ENCODE assay signal across 8 cellular contexts in the genomic region with DNA sequence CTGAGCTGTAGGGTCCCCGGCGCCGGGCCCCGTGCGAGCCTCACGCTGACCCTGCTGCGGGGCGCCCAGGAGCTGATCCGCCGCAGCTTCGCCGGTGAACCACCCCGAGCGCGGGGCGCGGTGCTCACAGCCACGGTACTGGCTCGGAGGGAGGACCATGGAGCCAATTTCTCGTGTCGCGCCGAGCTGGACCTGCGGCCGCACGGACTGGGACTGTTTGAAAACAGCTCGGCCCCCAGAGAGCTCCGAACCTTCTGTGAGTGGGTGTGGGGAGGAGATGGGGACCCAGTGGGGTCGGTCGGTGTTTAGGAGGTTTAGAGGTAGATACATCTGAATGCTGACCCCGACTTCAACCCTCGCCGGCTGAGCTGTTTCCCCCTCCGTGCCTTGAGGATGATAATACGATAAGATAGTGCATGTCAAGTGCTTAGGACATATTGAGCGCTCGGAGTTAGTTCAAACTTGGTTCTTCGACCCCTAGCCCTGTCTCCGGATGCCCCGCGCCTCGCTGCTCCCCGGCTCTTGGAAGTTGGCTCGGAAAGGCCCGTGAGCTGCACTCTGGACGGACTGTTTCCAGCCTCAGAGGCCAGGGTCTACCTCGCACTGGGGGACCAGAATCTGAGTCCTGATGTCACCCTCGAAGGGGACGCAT. TPM values are rescaled to one million over a fixed set of nuclear protein-coding genes. Genes with fewer than 3 reads are reported as not detected.
DNase-seq lines count a peak whose midpoint lies in the region; ATAC-seq, FAIRE-seq and TF ChIP-seq lines count a peak whose summit lies in the region.

No MANE protein-coding gene starts in this region.

- peaks cover 28% of the 10 kb centered on the region for H3K4me1 Mint-ChIP-seq in HFFc6 (ENCODE audit: low read depth)
- H3K4me1 Mint-ChIP-seq in brain = peaks cover 48% of the 10 kb centered on the region

- no peak for TF ChIP-seq POLR2A in A549 (IDR thresholded peaks at IDR 0.05; ENCODE audit: low read length)
- no peak for TF ChIP-seq POLR2A in GM18505 (IDR thresholded peaks at IDR 0.05; ENCODE audit: borderline replicate concordance, extremely low read depth, insufficient read depth, insufficient read length)

- no peak for DNase-seq in A549 (ENCODE audit: low read depth in 1 of 2, low spot score in 1 of 2)
- DNase-seq in HFFc6 = no peak
- DNase-seq in mucosa of descending colon = peak in 2 of 3 donors; percentile 53 to 61
- DNase-seq in NCI-H345 (lab: John Stamatoyannopoulos, UW) = no peak

- intact Hi-C loops in mucosa of descending colon (cut with DNase I, micrococcal nuclease) = no loop called here

- H3K27ac Mint-ChIP-seq in HFFc6 (peak overlapping the region; percentile 52; the same call in 1 of the 2 replicates), brain (peak overlapping the region in 1 of 5 experiments; percentile 54)

- H3K36me3 ChIP-seq in mucosa of descending colon (ENCODE audit: low read depth) = no peaks in the 10 kb centered on the region

- TF ChIP-seq RAD21 in A549 (conservative IDR thresholded peaks at IDR 0.05 in 1 of 2, IDR thresholded peaks at IDR 0.05 in 1 of 2) = no peak

- H3K9me3 ChIP-seq in A549 (no peaks in the 10 kb centered on the region), mucosa of descending colon (no peaks in the 10 kb centered on the region)

- CTCF ChIA-PET in A549 (lab: Yijun Ruan, JAX) = interaction anchor here (0.9 to 1.6 kb wide), 3 partner anchors 33 to 99 kb away, joined by 4 to 6 read pairs (median 5); no protein-coding TSS in a partner anchor

- H3K4me3 Mint-ChIP-seq in HFFc6 (peak overlapping the region; percentile 91), brain (peak overlapping the region; percentile 86 to 95 (median 90))

- peak overlapping the region in 1 of 2 experiments; percentile 70; a peak in 2 of 6 replicates for H3K27ac ChIP-seq in A549

- H3K4me1 ChIP-seq in A549 (peaks cover 16% of the 10 kb centered on the region), mucosa of descending colon (ENCODE audit: low read depth) (peaks cover 75% of the 10 kb centered on the region)

- no peak for TF ChIP-seq CTCF in A549 (IDR thresholded peaks at IDR 0.05)
- TF ChIP-seq CTCF in HFFc6 (IDR thresholded peaks at IDR 0.05) = no peak
- TF ChIP-seq CTCF in brain (conservative IDR thresholded peaks at IDR 0.05) = no peak
- no peak for TF ChIP-seq CTCF in mucosa of descending colon (IDR thresholded peaks at IDR 0.05)

- TF ChIP-seq EP300 in A549 (IDR thresholded peaks at IDR 0.05) = no peak

- peak overlapping the region; percentile 97 for H3K4me2 ChIP-seq in A549

- peak overlapping the region; percentile 52 for H3K4me3 ChIP-seq in A549
- H3K4me3 ChIP-seq in mucosa of descending colon = no peak overlapping the region

- WGBS in A549 (ENCODE audit: missing lambda C conversion rate) = 10% methylated on average over 11 of the region's 49 CpGs

- no peak for FAIRE-seq in A549 (lab: Jason Lieb, UNC)

- H3K9me3 Mint-ChIP-seq in HFFc6 (no peaks in the 10 kb centered on the region; the same call in 1 of the 2 replicates), brain (peaks cover 0 to 20% (median 4%) of the 10 kb centered on the region in 5 experiments)

- H3K36me3 Mint-ChIP-seq in HFFc6 (ENCODE audit: low read depth) = peaks cover 10% of the 10 kb centered on the region
- peaks cover 6% of the 10 kb centered on the region for H3K36me3 Mint-ChIP-seq in brain

- POLR2A ChIA-PET in A549 (lab: Yijun Ruan, JAX) = no interaction called here

- ATAC-seq in A549 (peak; percentile 1 to 14; a peak in 4 of 6 replicates), mucosa of descending colon (peak; percentile 1), HG02588 (IDR thresholded peaks at IDR 0.05; ENCODE audit: unreplicated experiment) (no peak), GM18505 (IDR thresholded peaks at IDR 0.05; ENCODE audit: unreplicated experiment) (no peak), HG03469 (IDR thresholded peaks at IDR 0.05; ENCODE audit: unreplicated experiment) (no peak)

- H3K27me3 Mint-ChIP-seq in HFFc6 (ENCODE audit: insufficient read depth) = peaks cover 8% of the 10 kb centered on the region
- peaks cover 100% of the 10 kb centered on the region for H3K27me3 Mint-ChIP-seq in brain

TF ChIP-seq in A549, 52 proteins besides CTCF, POLR2A, EP300 and RAD21:
- TF ChIP-seq, protein P1, sequence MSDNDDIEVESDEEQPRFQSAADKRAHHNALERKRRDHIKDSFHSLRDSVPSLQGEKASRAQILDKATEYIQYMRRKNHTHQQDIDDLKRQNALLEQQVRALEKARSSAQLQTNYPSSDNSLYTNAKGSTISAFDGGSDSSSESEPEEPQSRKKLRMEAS (IDR thresholded peaks at IDR 0.05) = peak; percentile 39; the same call in 1 of the 2 replicates
- TF ChIP-seq RFX5 (IDR thresholded peaks at IDR 0.05) = no peak

RNA-seq across cellular contexts. Expression of a gene that starts 1.9 kb away (rescaled TPM):
- polyA plus RNA-seq in A549 (2011; rRNA removed) (0.35 and 0.58 TPM in 2 replicates), A549 (2017; fragmentation: RNase III; extraction: RNeasy Plus Mini Kit Qiagen cat#74134 plus additional on column Dnase treatment) (0.77 to 1.5 TPM (median 0.81 TPM) in 3 replicates), brain (ENCODE audit: insufficient read depth, low read depth, low replicate concordance) (6.4 TPM)
- 1.0 and 1.6 TPM in 2 replicates for polyA plus RNA-seq in A549 (2012; cell fraction: cytosol; rRNA removed)
- 12.9 and 18.2 TPM in 2 replicates for polyA plus RNA-seq in A549 (2012; cell fraction: nucleus; rRNA removed)
- polyA minus RNA-seq in A549 (2011; rRNA and poly(A)+ RNA removed) = 0.34 TPM in 1 of 2 replicates, not detected in the other
- total RNA-seq in HFFc6 (2021; fragmentation: NEBNext Ultra II Directional; extraction: Animal tissue kit (Norgen Biotek cat#: 25700)) = 10 to 100 TPM; 14.0 to 38.4 (median 14.4) TPM
- total RNA-seq in mucosa of descending colon = 1 to 10 TPM in 1 of 3 donors, under 1 TPM in 2; 0.69 to 1.4 (median 0.73) TPM

RNA-seq across cellular contexts. Expression of a gene that starts 4.9 kb away (rescaled TPM):
- polyA plus RNA-seq in A549 (2011; rRNA removed) = not detected in 2 replicates
- not detected in 2 replicates for polyA plus RNA-seq in A549 (2012; cell fraction: cytosol; rRNA removed)
- 0.04 TPM in 1 of 2 replicates, not detected in the other for polyA plus RNA-seq in A549 (2012; cell fraction: nucleus; rRNA removed)
- not detected in 3 replicates for polyA plus RNA-seq in A549 (2017; fragmentation: RNase III; extraction: RNeasy Plus Mini Kit Qiagen cat#74134 plus additional on column Dnase treatment)
- polyA minus RNA-seq in A549 (2011; rRNA and poly(A)+ RNA removed) = not detected in 2 replicates
- 1 to 10 TPM in 1 of 6 experiments, under 1 TPM in 5; 0.19 to 1.0 (median 0.74) TPM for total RNA-seq in HFFc6 (2021; fragmentation: NEBNext Ultra II Directional; extraction: Animal tissue kit (Norgen Biotek cat#: 25700))
- not detected for polyA plus RNA-seq in brain (ENCODE audit: insufficient read depth, low read depth, low replicate concordance)
- total RNA-seq in mucosa of descending colon = under 1 TPM in 2 of 3 donors, not detected in 1; 0.24 to 0.32 TPM

RNA-seq across cellular contexts. Expression of a gene that starts 17.9 kb away (rescaled TPM):
- polyA plus RNA-seq in A549 (2011; rRNA removed) (0.84 and 1.2 TPM in 2 replicates), A549 (2017; fragmentation: RNase III; extraction: RNeasy Plus Mini Kit Qiagen cat#74134 plus additional on column Dnase treatment) (1.7 to 2.1 TPM (median 1.9 TPM) in 3 replicates), brain (ENCODE audit: insufficient read depth, low read depth, low replicate concordance) (0.87 TPM)
- 2.5 and 3.0 TPM in 2 replicates for polyA plus RNA-seq in A549 (2012; cell fraction: cytosol; rRNA removed)
- 10.1 and 10.7 TPM in 2 replicates for polyA plus RNA-seq in A549 (2012; cell fraction: nucleus; rRNA removed)
- 0.12 TPM in 1 of 2 replicates, not detected in the other for polyA minus RNA-seq in A549 (2011; rRNA and poly(A)+ RNA removed)
- 1 to 10 TPM in 5 of 6 experiments, under 1 TPM in 1; 1.00 to 2.7 (median 2.1) TPM for total RNA-seq in HFFc6 (2021; fragmentation: NEBNext Ultra II Directional; extraction: Animal tissue kit (Norgen Biotek cat#: 25700))
- total RNA-seq in mucosa of descending colon = 1 to 10 TPM; 2.5 to 4.0 (median 3.8) TPM

RNA-seq across cellular contexts. Expression of a gene that starts 20.8 kb away (rescaled TPM):
- polyA plus RNA-seq in A549 (2011; rRNA removed) = 1.4 and 3.5 TPM in 2 replicates
- 0.40 and 0.66 TPM in 2 replicates for polyA plus RNA-seq in A549 (2012; cell fraction: cytosol; rRNA removed)
- 1.3 TPM in 2 replicates for polyA plus RNA-seq in A549 (2012; cell fraction: nucleus; rRNA removed)
- 1.2 to 2.6 TPM (median 1.5 TPM) in 3 replicates for polyA plus RNA-seq in A549 (2017; fragmentation: RNase III; extraction: RNeasy Plus Mini Kit Qiagen cat#74134 plus additional on column Dnase treatment)
- polyA minus RNA-seq in A549 (2011; rRNA and poly(A)+ RNA removed) = 2.1 and 4.4 TPM in 2 replicates
- total RNA-seq in HFFc6 (2021; fragmentation: NEBNext Ultra II Directional; extraction: Animal tissue kit (Norgen Biotek cat#: 25700)) = 10 to 100 TPM in 1 of 6 experiments, 1 to 10 TPM in 5; 5.0 to 10.1 (median 8.5) TPM
- 3.1 TPM for polyA plus RNA-seq in brain (ENCODE audit: insufficient read depth, low read depth, low replicate concordance)
- 10 to 100 TPM; 10.7 to 13.9 (median 13.4) TPM for total RNA-seq in mucosa of descending colon

RNA-seq across cellular contexts. Expression of a gene that starts 24.1 kb away (rescaled TPM):
- polyA plus RNA-seq in A549 (2011; rRNA removed) (9.9 and 13.1 TPM in 2 replicates), A549 (2017; fragmentation: RNase III; extraction: RNeasy Plus Mini Kit Qiagen cat#74134 plus additional on column Dnase treatment) (22.2 to 25.8 TPM (median 23.5 TPM) in 3 replicates), brain (ENCODE audit: insufficient read depth, low read depth, low replicate concordance) (59.5 TPM)
- 39.0 and 41.2 TPM in 2 replicates for polyA plus RNA-seq in A549 (2012; cell fraction: cytosol; rRNA removed)
- 45.5 and 49.8 TPM in 2 replicates for polyA plus RNA-seq in A549 (2012; cell fraction: nucleus; rRNA removed)
- 13.2 and 14.1 TPM in 2 replicates for polyA minus RNA-seq in A549 (2011; rRNA and poly(A)+ RNA removed)
- 10 to 100 TPM; 33.9 to 47.3 (median 38.5) TPM for total RNA-seq in HFFc6 (2021; fragmentation: NEBNext Ultra II Directional; extraction: Animal tissue kit (Norgen Biotek cat#: 25700))
- 10 to 100 TPM in 1 of 3 donors, 1 to 10 TPM in 2; 7.9 to 15.1 (median 9.7) TPM for total RNA-seq in mucosa of descending colon

Comparison
In these comparisons a context has a peak if more than half of its experiments do, and no peak if none do; other contexts are left out.
1. ATAC-seq: peak in A549 (2 of 2) and mucosa of descending colon (single experiment); none in HG02588 (single experiment), GM18505 (single experiment) and HG03469 (single experiment).
2. DNase-seq: peak in mucosa of descending colon (2 of 3); none in A549 (0 of 2), HFFc6 (single experiment) and NCI-H345 (single experiment).
3. RNA of a gene that starts 1.9 kb away (total RNA-seq): 14.0 to 38.4 TPM in HFFc6; 0.69 to 1.4 TPM in mucosa of descending colon; every median in the first group is over 4 times any median in the second.